In genomic region chr12:41189395-41190251, GRCh38 we compare ENCODE assay signal across 12 cellular contexts. TPM values are rescaled to one million over a fixed set of nuclear protein-coding genes. Genes with fewer than 3 reads are reported as not detected.
DNase-seq lines count a peak whose midpoint lies in the region; ATAC-seq, FAIRE-seq and TF ChIP-seq lines count a peak whose summit lies in the region.
"Had no signal": no experiment of that assay in that cellular context is flagged by ENCODE, and none has a peak within 500 bp of the region (broad histone marks: within the 10 kb centered on the region; RNA-seq: fewer than 3 reads in every experiment).

No MANE protein-coding gene starts in this region.

- peak overlapping the region; percentile 3 for H2AFZ ChIP-seq in endothelial cell of umbilical vein (ENCODE audit: low read depth, low read length)

- TF ChIP-seq POLR2A in endothelial cell of umbilical vein (IDR thresholded peaks at IDR 0.05; ENCODE audit: low read depth, low read length) (no peak), uterus (IDR thresholded peaks at IDR 0.05) (no peak)

- no peaks in the 10 kb centered on the region for H4K20me1 ChIP-seq in endothelial cell of umbilical vein (replicated peaks; ENCODE audit: control insufficient read depth, extremely low read depth, insufficient read depth, low read length)

- peaks cover 4% of the 10 kb centered on the region for H3K4me1 ChIP-seq in endothelial cell of umbilical vein (ENCODE audit: control insufficient read depth, extremely low read depth, insufficient read depth, low read length)
- no peaks in the 10 kb centered on the region for H3K4me1 ChIP-seq in uterus

- H3K36me3 ChIP-seq in endothelial cell of umbilical vein (ENCODE audit: control insufficient read depth in 2 of 2, extremely low read depth in 1 of 2, insufficient read depth in 2 of 2, low read length in 2 of 2) (no peaks in the 10 kb centered on the region), uterus (no peaks in the 10 kb centered on the region)

- TF ChIP-seq CTCF in endothelial cell of umbilical vein (IDR thresholded peaks at IDR 0.05; ENCODE audit: extremely low read depth in 1 of 2, insufficient read depth in 1 of 2, low read depth in 1 of 2, low read length in 2 of 2), result no peak
- no peak for TF ChIP-seq CTCF in uterus (IDR thresholded peaks at IDR 0.05)

- peak overlapping the region in 1 of 3 experiments; percentile 3 for H3K4me3 ChIP-seq in endothelial cell of umbilical vein (replicated peaks in 1 of 3; ENCODE audit: insufficient read depth in 1 of 3, low read depth in 1 of 3, low read length in 3 of 3)
- peak overlapping the region; percentile 24 to 43 for H3K4me3 ChIP-seq in uterus

- CTCF ChIA-PET in endothelial cell of umbilical vein (lab: Charles Lee), result interaction anchor here (0.9 to 2.8 kb wide), 16 partner anchors 9 to 1142 kb away, joined by 3 to 14 read pairs (median 4); no protein-coding TSS in a partner anchor

- FAIRE-seq in endothelial cell of umbilical vein (lab: Jason Lieb, UNC), result no peak

- H3K79me2 ChIP-seq in endothelial cell of umbilical vein (ENCODE audit: control insufficient read depth, insufficient read depth, low read length), result no peaks in the 10 kb centered on the region

- POLR2A ChIA-PET in endothelial cell of umbilical vein (lab: Charles Lee), result no interaction called here

- DNase-seq in Right ventricle myocardium inferior (ENCODE audit: missing footprints), result no peak
- DNase-seq in cardiac septum (ENCODE audit: low spot score), result no peak
- peak; percentile 24 for DNase-seq in endothelial cell of umbilical vein (ENCODE audit: low read depth, low spot score)
- peak; percentile 40 for DNase-seq in mucosa of gallbladder (ENCODE audit: low spot score)
- DNase-seq in uterus, result no peak
- DNase-seq in NCI-H2227 treated with DMSO at 0.1 percent for 48 hours (lab: John Stamatoyannopoulos, UW), result no peak
- DNase-seq in GM19240 (ENCODE audit: insufficient read length, low spot score), result no peak
- no peak for DNase-seq in GDM1 (lab: John Stamatoyannopoulos, UW)

- H3K4me2 ChIP-seq in endothelial cell of umbilical vein (ENCODE audit: insufficient read depth, low read length), result peak overlapping the region; percentile 37

- no peak overlapping the region for H3K9ac ChIP-seq in endothelial cell of umbilical vein (replicated peaks; ENCODE audit: extremely low read depth, insufficient read depth, low read length)

- dilution Hi-C loops in endothelial cell of umbilical vein (cut with MboI; ENCODE audit: extremely low pct_ligation_motif_present, low sequenced_read_pairs), result no loop called here

- H3K9me3 ChIP-seq in endothelial cell of umbilical vein (replicated peaks; ENCODE audit: control insufficient read depth, insufficient read depth, low read length) (no peaks in the 10 kb centered on the region), uterus (no peaks in the 10 kb centered on the region)

- intact Hi-C loops in Right ventricle myocardium inferior (cut with DNase I), result no loop called here
- intact Hi-C loops in cardiac septum (cut with DNase I), result no loop called here
- intact Hi-C loops in endothelial cell of umbilical vein (cut with micrococcal nuclease), result loop anchor here (2.0 kb wide), 2 partner anchors 175 to 835 kb away; no protein-coding TSS in a partner anchor
- intact Hi-C loops in uterus (cut with DNase I; ENCODE audit: low total_unique reads), result no loop called here

- no peaks in the 10 kb centered on the region for H3K9me1 ChIP-seq in endothelial cell of umbilical vein (replicated peaks; ENCODE audit: control insufficient read depth, extremely low read depth, insufficient read depth, low read length)

- peak; percentile 42 for ATAC-seq in Right ventricle myocardium inferior
- ATAC-seq: left colon had no signal

- H3K27ac ChIP-seq in endothelial cell of umbilical vein (ENCODE audit: insufficient read depth, low read depth, low read length) (no peak overlapping the region), uterus (peak overlapping the region; percentile 23 to 43)
- H3K27ac ChIP-seq: C4-2B, VCaP had no signal

- BruUV-seq in endothelial cell of umbilical vein (replicated peaks; lab: Mats Ljungman, UMichigan), result no TSS peak

- peaks cover 28 to 39% of the 10 kb centered on the region in 2 experiments for H3K27me3 ChIP-seq in endothelial cell of umbilical vein (ENCODE audit: control insufficient read depth in 2 of 2, insufficient read depth in 2 of 2, low read length in 2 of 2)
- peaks cover 0 to 3% of the 10 kb centered on the region in 2 donors for H3K27me3 ChIP-seq in uterus

TF ChIP-seq in endothelial cell of umbilical vein, 7 proteins besides CTCF, POLR2A, EP300 and RAD21:
- peak; percentile 59 for TF ChIP-seq EZH2 (IDR thresholded peaks at IDR 0.05; ENCODE audit: borderline replicate concordance, low read depth, low read length, severe bottlenecking)
- TF ChIP-seq, protein P1, sequence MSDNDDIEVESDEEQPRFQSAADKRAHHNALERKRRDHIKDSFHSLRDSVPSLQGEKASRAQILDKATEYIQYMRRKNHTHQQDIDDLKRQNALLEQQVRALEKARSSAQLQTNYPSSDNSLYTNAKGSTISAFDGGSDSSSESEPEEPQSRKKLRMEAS (IDR thresholded peaks at IDR 0.05; ENCODE audit: insufficient read depth, insufficient read length), result no peak
TF ChIP-seq in endothelial cell of umbilical vein: peak in this region for 1.

RNA-seq across cellular contexts. Expression of gene PDZRN4, which starts 1.5 kb away (rescaled TPM):
- total RNA-seq in Right ventricle myocardium inferior (not detected), cardiac septum (not detected), endothelial cell of umbilical vein (not detected in 2 replicates), mucosa of gallbladder (10.6 TPM), uterus (10 to 100 TPM in 1 of 4 donors, 1 to 10 TPM in 3; 2.1 to 10.6 (median 5.8) TPM)
- polyA plus RNA-seq in endothelial cell of umbilical vein, result not detected in 2 replicates
- polyA plus RNA-seq in endothelial cell of umbilical vein (2011; cell fraction: cytosol; rRNA removed), result not detected in 2 replicates
- not detected in 2 replicates for polyA plus RNA-seq in endothelial cell of umbilical vein (2011; cell fraction: nucleus; rRNA removed)
- polyA plus RNA-seq in endothelial cell of umbilical vein (2012), result not detected in 2 replicates
- polyA minus RNA-seq in endothelial cell of umbilical vein, result not detected in 2 replicates
- not detected for polyA minus RNA-seq in endothelial cell of umbilical vein (2011; cell fraction: cytosol; rRNA and poly(A)+ RNA removed)
- not detected in 2 replicates for polyA minus RNA-seq in endothelial cell of umbilical vein (2011; cell fraction: nucleus; rRNA and poly(A)+ RNA removed)
- total RNA-seq: LHCN-M2 had no signal

Comparison
In these comparisons a context has a peak if more than half of its experiments do, and no peak if none do; other contexts are left out.
1. DNase-seq: peak in endothelial cell of umbilical vein (single experiment) and mucosa of gallbladder (single experiment); none in Right ventricle myocardium inferior (single experiment), cardiac septum (single experiment), uterus (0 of 2), NCI-H2227 treated with DMSO at 0.1 percent for 48 hours (single experiment), GM19240 (single experiment) and GDM1 (single experiment).